1 cellular context compared by ENCODE assay signal in the genomic region with DNA sequence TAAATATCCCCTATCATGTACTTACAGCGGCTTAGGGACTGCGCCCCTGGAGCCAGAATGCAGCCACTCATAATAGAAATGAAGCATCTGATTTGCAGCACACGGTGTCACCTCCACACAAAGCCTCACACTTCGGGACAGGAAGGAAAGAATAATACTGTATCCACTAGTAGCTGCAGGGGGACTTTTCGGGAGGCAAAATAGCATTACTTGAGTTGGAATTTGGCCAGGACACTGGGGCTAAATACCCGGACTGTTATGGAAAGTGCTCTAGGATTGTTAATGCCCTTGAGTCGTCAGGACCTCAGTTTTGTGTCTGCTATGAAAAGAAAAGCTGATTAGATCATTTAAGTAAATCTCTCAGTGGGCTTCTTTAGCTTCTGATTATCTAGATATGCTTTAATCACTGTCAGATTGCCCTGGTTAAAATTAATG.
A peak's percentile ranks its signal among the peaks of the same experiment; 100 is the strongest.
TF ChIP-seq lines count a peak whose summit lies in the region.

No MANE protein-coding gene starts in this region.

TF ChIP-seq in HEK293, 187 proteins besides CTCF, POLR2A, EP300 and RAD21 (continued from another document):
- TF ChIP-seq ZBTB6 (tag by site-specific recombination; IDR thresholded peaks at IDR 0.05) (peak; percentile 67; the same call in 1 of the 2 replicates), ZNF76 (tag by site-specific recombination; IDR thresholded peaks at IDR 0.05; ENCODE audit: borderline replicate concordance, low read depth) (no peak), ZNF10 (tag by site-specific recombination; IDR thresholded peaks at IDR 0.05) (no peak), ZNF548 (tag by site-specific recombination; IDR thresholded peaks at IDR 0.05) (peak; percentile 77; the same call in 1 of the 2 replicates), BCL6B (tag by site-specific recombination; IDR thresholded peaks at IDR 0.05) (no peak), OVOL3 (tag by site-specific recombination; IDR thresholded peaks at IDR 0.05) (no peak), ZIC2 (tag by site-specific recombination; IDR thresholded peaks at IDR 0.05) (peak; percentile 76), PBX3 (CRISPR knock-in tag; IDR thresholded peaks at IDR 0.05) (no peak), ZNF16 (tag by site-specific recombination; IDR thresholded peaks at IDR 0.05; ENCODE audit: low read depth) (no peak), EGR2 (tag by site-specific recombination; IDR thresholded peaks at IDR 0.05; ENCODE audit: low read depth) (no peak), TCF7L2 (IDR thresholded peaks at IDR 0.05; ENCODE audit: borderline replicate concordance, low read depth, low read length) (no peak), ZNF114 (tag by site-specific recombination; IDR thresholded peaks at IDR 0.05) (no peak), ZNF510 (tag by site-specific recombination; IDR thresholded peaks at IDR 0.05; ENCODE audit: insufficient replicate concordance) (no peak), OSR2 (tag by site-specific recombination; IDR thresholded peaks at IDR 0.05) (peak; percentile 85), TRIM28 (IDR thresholded peaks at IDR 0.05; ENCODE audit: borderline replicate concordance, low read length) (0 out of 2 replicates have a peak, but pooled peaks have one; percentile 31), MZF1 (tag by site-specific recombination; IDR thresholded peaks at IDR 0.05; ENCODE audit: borderline replicate concordance) (0 out of 2 replicates have a peak, but pooled peaks have one; percentile 54), ZNF202 (tag by site-specific recombination; IDR thresholded peaks at IDR 0.05; ENCODE audit: borderline replicate concordance) (no peak), ZNF302 (tag by site-specific recombination; IDR thresholded peaks at IDR 0.05; ENCODE audit: low read depth) (no peak), ZNF791 (tag by site-specific recombination; IDR thresholded peaks at IDR 0.05) (no peak), ZNF600 (tag by site-specific recombination; IDR thresholded peaks at IDR 0.05) (peak; percentile 57; the same call in 1 of the 2 replicates), ZNF37A (tag by site-specific recombination; IDR thresholded peaks at IDR 0.05) (no peak), ZBTB8A (tag by site-specific recombination; IDR thresholded peaks at IDR 0.05) (peak; percentile 21; the same call in 1 of the 2 replicates), SCRT1 (tag by site-specific recombination; IDR thresholded peaks at IDR 0.05; ENCODE audit: borderline replicate concordance) (no peak), ZNF544 (tag by site-specific recombination; IDR thresholded peaks at IDR 0.05) (no peak), ZNF473 (tag by site-specific recombination; IDR thresholded peaks at IDR 0.05) (no peak), SP2 (tag by site-specific recombination; IDR thresholded peaks at IDR 0.05) (no peak), ZNF133 (tag by site-specific recombination; IDR thresholded peaks at IDR 0.05) (no peak), ZNF558 (tag by site-specific recombination; IDR thresholded peaks at IDR 0.05) (no peak)
- TF ChIP-seq, protein P1, sequence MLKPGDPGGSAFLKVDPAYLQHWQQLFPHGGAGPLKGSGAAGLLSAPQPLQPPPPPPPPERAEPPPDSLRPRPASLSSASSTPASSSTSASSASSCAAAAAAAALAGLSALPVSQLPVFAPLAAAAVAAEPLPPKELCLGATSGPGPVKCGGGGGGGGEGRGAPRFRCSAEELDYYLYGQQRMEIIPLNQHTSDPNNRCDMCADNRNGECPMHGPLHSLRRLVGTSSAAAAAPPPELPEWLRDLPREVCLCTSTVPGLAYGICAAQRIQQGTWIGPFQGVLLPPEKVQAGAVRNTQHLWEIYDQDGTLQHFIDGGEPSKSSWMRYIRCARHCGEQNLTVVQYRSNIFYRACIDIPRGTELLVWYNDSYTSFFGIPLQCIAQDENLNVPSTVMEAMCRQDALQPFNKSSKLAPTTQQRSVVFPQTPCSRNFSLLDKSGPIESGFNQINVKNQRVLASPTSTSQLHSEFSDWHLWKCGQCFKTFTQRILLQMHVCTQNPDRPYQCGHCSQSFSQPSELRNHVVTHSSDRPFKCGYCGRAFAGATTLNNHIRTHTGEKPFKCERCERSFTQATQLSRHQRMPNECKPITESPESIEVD (tag by site-specific recombination; IDR thresholded peaks at IDR 0.05), result peak; percentile 66
- TF ChIP-seq, protein P2, sequence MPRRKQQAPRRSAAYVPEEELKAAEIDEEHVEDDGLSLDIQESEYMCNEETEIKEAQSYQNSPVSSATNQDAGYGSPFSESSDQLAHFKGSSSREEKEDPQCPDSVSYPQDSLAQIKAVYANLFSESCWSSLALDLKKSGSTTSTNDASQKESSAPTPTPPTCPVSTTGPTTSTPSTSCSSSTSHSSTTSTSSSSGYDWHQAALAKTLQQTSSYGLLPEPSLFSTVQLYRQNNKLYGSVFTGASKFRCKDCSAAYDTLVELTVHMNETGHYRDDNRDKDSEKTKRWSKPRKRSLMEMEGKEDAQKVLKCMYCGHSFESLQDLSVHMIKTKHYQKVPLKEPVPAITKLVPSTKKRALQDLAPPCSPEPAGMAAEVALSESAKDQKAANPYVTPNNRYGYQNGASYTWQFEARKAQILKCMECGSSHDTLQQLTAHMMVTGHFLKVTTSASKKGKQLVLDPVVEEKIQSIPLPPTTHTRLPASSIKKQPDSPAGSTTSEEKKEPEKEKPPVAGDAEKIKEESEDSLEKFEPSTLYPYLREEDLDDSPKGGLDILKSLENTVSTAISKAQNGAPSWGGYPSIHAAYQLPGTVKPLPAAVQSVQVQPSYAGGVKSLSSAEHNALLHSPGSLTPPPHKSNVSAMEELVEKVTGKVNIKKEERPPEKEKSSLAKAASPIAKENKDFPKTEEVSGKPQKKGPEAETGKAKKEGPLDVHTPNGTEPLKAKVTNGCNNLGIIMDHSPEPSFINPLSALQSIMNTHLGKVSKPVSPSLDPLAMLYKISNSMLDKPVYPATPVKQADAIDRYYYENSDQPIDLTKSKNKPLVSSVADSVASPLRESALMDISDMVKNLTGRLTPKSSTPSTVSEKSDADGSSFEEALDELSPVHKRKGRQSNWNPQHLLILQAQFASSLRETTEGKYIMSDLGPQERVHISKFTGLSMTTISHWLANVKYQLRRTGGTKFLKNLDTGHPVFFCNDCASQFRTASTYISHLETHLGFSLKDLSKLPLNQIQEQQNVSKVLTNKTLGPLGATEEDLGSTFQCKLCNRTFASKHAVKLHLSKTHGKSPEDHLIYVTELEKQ (tag by site-specific recombination; IDR thresholded peaks at IDR 0.05; ENCODE audit: borderline replicate concordance), result no peak
- TF ChIP-seq, protein P3, sequence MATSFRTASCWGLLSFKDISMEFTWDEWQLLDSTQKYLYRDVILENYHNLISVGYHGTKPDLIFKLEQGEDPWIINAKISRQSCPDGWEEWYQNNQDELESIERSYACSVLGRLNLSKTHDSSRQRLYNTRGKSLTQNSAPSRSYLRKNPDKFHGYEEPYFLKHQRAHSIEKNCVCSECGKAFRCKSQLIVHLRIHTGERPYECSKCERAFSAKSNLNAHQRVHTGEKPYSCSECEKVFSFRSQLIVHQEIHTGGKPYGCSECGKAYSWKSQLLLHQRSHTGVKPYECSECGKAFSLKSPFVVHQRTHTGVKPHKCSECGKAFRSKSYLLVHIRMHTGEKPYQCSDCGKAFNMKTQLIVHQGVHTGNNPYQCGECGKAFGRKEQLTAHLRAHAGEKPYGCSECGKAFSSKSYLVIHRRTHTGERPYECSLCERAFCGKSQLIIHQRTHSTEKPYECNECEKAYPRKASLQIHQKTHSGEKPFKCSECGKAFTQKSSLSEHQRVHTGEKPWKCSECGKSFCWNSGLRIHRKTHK (tag by site-specific recombination; IDR thresholded peaks at IDR 0.05), result no peak
